In genomic region chr2:235032949-235033348, GRCh38 we compare ENCODE assay signal across 1 cellular context.
TF ChIP-seq lines count a peak whose summit lies in the region.

No MANE protein-coding gene starts in this region.

TF ChIP-seq in WTC11, 78 proteins besides CTCF, POLR2A, EP300 and RAD21 (continued from another document):
- TF ChIP-seq AR (CRISPR knock-in tag; IDR thresholded peaks at IDR 0.05): no peak
- TF ChIP-seq MLX (CRISPR knock-in tag; IDR thresholded peaks at IDR 0.05): no peak
- TF ChIP-seq MXD4 (CRISPR knock-in tag; IDR thresholded peaks at IDR 0.05; ENCODE audit: borderline replicate concordance): no peak
- no peak for TF ChIP-seq ATF1 (CRISPR knock-in tag; IDR thresholded peaks at IDR 0.05)
- no peak for TF ChIP-seq ZNF671 (CRISPR knock-in tag; IDR thresholded peaks at IDR 0.05)
